In the genomic region with DNA sequence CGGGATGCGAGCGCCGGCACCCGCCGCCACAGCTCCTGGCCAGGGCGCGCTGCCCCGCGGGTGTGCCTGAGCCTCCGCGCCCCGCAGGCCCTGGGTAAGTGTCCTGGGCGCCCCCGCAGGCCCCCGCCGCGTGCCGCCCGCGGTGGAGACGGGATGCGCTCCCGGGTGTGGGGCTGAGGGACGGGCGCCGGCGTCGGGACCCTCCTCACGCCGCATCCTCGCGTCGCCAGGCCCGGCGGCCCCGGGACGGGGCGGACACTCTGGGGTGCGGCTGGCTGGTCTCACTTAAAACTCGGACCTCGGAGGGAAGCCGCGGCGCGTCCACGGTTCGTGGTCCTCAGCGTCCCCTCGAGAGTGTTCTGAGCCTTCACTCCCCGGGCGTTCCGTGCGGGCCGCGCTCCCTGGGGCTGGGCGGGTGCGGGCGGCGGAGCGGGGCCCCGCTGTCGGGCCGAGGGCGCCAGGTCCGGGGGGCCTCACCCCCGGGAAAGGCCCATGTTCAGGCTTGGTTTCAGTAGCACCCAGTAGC, we compare ENCODE assay signal across 1 cellular context.
TF ChIP-seq lines count a peak whose summit lies in the region.

No MANE protein-coding gene starts in this region.

TF ChIP-seq in A549, 52 proteins besides CTCF, POLR2A, EP300 and RAD21 (continued from another document):
- TF ChIP-seq RNF2 (IDR thresholded peaks at IDR 0.05; ENCODE audit: borderline replicate concordance, low read depth) (no peak), SREBF2 (IDR thresholded peaks at IDR 0.05) (no peak), RARB (CRISPR knock-in tag; IDR thresholded peaks at IDR 0.05) (no peak), ZSCAN20 (CRISPR knock-in tag; IDR thresholded peaks at IDR 0.05) (no peak), CEBPB (IDR thresholded peaks at IDR 0.05) (no peak), CBX8 (IDR thresholded peaks at IDR 0.05) (no peak), HOXA7 (CRISPR knock-in tag; IDR thresholded peaks at IDR 0.05) (no peak), FOXS1 (CRISPR knock-in tag; IDR thresholded peaks at IDR 0.05) (no peak), KDM5A (IDR thresholded peaks at IDR 0.05) (no peak), PHF8 (IDR thresholded peaks at IDR 0.05; ENCODE audit: borderline replicate concordance, low read depth) (no peak), MAZ (IDR thresholded peaks at IDR 0.05; ENCODE audit: borderline replicate concordance, low read depth, low read length) (no peak)
